Comparison of ENCODE assay signal across 11 cellular contexts in genomic region chr7:37943905-37944736, GRCh38. TPM values are rescaled to one million over a fixed set of nuclear protein-coding genes. Genes with fewer than 3 reads are reported as not detected.
DNase-seq lines count a peak whose midpoint lies in the region; ATAC-seq and TF ChIP-seq lines count a peak whose summit lies in the region.
"Had no signal": no experiment of that assay in that cellular context is flagged by ENCODE, and none has a peak within 500 bp of the region (broad histone marks: within the 10 kb centered on the region; RNA-seq: fewer than 3 reads in every experiment).

No MANE protein-coding gene starts in this region.

- no peak overlapping the region for H2AFZ ChIP-seq in PC-3 (ENCODE audit: low read length)

- H3F3A ChIP-seq in PC-3 (ENCODE audit: low read length, unreplicated experiment) = no peaks in the 10 kb centered on the region

- no peaks in the 10 kb centered on the region for H3K36me3 ChIP-seq in PC-3 (ENCODE audit: low read depth, low read length)
- no peaks in the 10 kb centered on the region for H3K36me3 ChIP-seq in upper lobe of right lung

- POLR2A ChIA-PET in PC-3 (lab: Charles Lee; ENCODE audit: unreplicated experiment) = no interaction called here
- POLR2A ChIA-PET in WTC11 (lab: Charles Lee) = interaction anchor here (0.6 kb wide), 1 partner anchor 16 kb away, joined by 3 read pairs; no protein-coding TSS in a partner anchor

- BruUV-seq in PC-3 (replicated peaks; lab: Mats Ljungman, UMichigan) = no TSS peak

- peaks cover 8% of the 10 kb centered on the region; the same call in 1 of the 2 replicates for H3K79me2 ChIP-seq in PC-3 (ENCODE audit: low read length)

- no peak overlapping the region for H3K9ac ChIP-seq in PC-3 (ENCODE audit: low read length)

- DNase-seq in NCI-H82 (lab: John Stamatoyannopoulos, UW) (peak; percentile 15), NCI-H82 treated with DMSO at 0.1 percent for 48 hours (lab: John Stamatoyannopoulos, UW; ENCODE audit: unreplicated experiment) (no peak), PC-3 (peak; percentile 38), kidney glomerular epithelial cell (lab: John Stamatoyannopoulos, UW) (peak; percentile 67), upper lobe of right lung (no peak), NCI-H446 (lab: John Stamatoyannopoulos, UW) (no peak), CD1c-positive myeloid dendritic cell (ENCODE audit: extremely low spot score) (no peak), WTC11 (ENCODE audit: low spot score) (no peak)
- DNase-seq: NCI-H2081; stimulated activated CD4-positive, alpha-beta T cell treated with anti-CD3 and anti-CD28 coated beads, Interleukin-4, amount 100 ng/mL, for 4 hours; T-helper 1 cell had no signal

- no peaks in the 10 kb centered on the region for H3K36me3 Mint-ChIP-seq in WTC11

- intact Hi-C loops in PC-3 (cut with micrococcal nuclease) (no loop called here), upper lobe of right lung (cut with DNase I) (no loop called here)

- no peaks in the 10 kb centered on the region for H3K9me3 ChIP-seq in PC-3 (ENCODE audit: low read length)
- no peaks in the 10 kb centered on the region for H3K9me3 ChIP-seq in upper lobe of right lung

- H3K27me3 ChIP-seq in PC-3 (ENCODE audit: low read length) (no peaks in the 10 kb centered on the region), upper lobe of right lung (no peaks in the 10 kb centered on the region)

- ATAC-seq in PC-3 (peak; percentile 50), upper lobe of right lung (peak; percentile 28), WTC11 (no peak)

- no peak for TF ChIP-seq CTCF in PC-3 (conservative IDR thresholded peaks at IDR 0.05; ENCODE audit: low read depth, low read length)
- TF ChIP-seq CTCF in upper lobe of right lung (IDR thresholded peaks at IDR 0.05) = no peak
- no peak for TF ChIP-seq CTCF in WTC11 (IDR thresholded peaks at IDR 0.05)

- H4K20me1 ChIP-seq in PC-3 (ENCODE audit: low read length) = no peaks in the 10 kb centered on the region

- peaks cover 4% of the 10 kb centered on the region for H3K9me3 Mint-ChIP-seq in WTC11

- no peak overlapping the region for H3K4me2 ChIP-seq in PC-3 (ENCODE audit: low read length)

- H3K9me2 ChIP-seq in PC-3 (replicated peaks; ENCODE audit: low read length) = no peaks in the 10 kb centered on the region

- no peak overlapping the region for H3K27ac ChIP-seq in PC-3 (ENCODE audit: low read length)
- no peak overlapping the region for H3K27ac ChIP-seq in upper lobe of right lung

- H3K4me3 ChIP-seq in PC-3 (ENCODE audit: low read length) (no peak overlapping the region), upper lobe of right lung (no peak overlapping the region)

- CTCF ChIA-PET in PC-3 (lab: Charles Lee) (no interaction called here), WTC11 (lab: Charles Lee) (interaction anchor here (1.5 kb wide), 1 partner anchor 28 kb away, joined by 4 read pairs; the partner anchor contains the start of gene SFRP4)

- peaks cover 12% of the 10 kb centered on the region for H3K4me1 Mint-ChIP-seq in WTC11

- H3K27ac Mint-ChIP-seq in WTC11 = no peak overlapping the region

- H3K27me3 Mint-ChIP-seq in WTC11 (ENCODE audit: low read depth) = no peaks in the 10 kb centered on the region

- H3K4me3 Mint-ChIP-seq in WTC11 = no peak overlapping the region

- H3K4me1 ChIP-seq in PC-3 (ENCODE audit: insufficient read depth, low read length) (0 out of 2 replicates have a peak, but pooled peaks cover 6% of the 10 kb centered on the region), upper lobe of right lung (peaks cover 6% of the 10 kb centered on the region)

TF ChIP-seq in WTC11, 78 proteins besides CTCF, POLR2A, EP300 and RAD21:
- no peak for TF ChIP-seq FOXP4 (CRISPR knock-in tag; IDR thresholded peaks at IDR 0.05)

RNA-seq across cellular contexts. Expression of gene EPDR1, which starts 23.7 kb away (rescaled TPM):
- 22.7 and 26.6 TPM in 2 replicates for total RNA-seq in PC-3 (2014; rRNA removed)
- 70.3 TPM for total RNA-seq in upper lobe of right lung
- 6.3 to 7.4 TPM (median 6.7 TPM) in 3 replicates for total RNA-seq in WTC11 (2021)

RNA-seq across cellular contexts. Expression of gene SFRP4, which starts 27.5 kb away (rescaled TPM):
- not detected in 2 replicates for total RNA-seq in PC-3 (2014; rRNA removed)
- total RNA-seq in upper lobe of right lung = 6.7 TPM
- total RNA-seq in WTC11 (2021) = 0.07 to 0.24 TPM (median 0.09 TPM) in 3 replicates

Comparison
In these comparisons a context has a peak if more than half of its experiments do, and no peak if none do; other contexts are left out.
1. DNase-seq: peak in NCI-H82 (single experiment), PC-3 (single experiment) and kidney glomerular epithelial cell (single experiment); none in NCI-H82 treated with DMSO at 0.1 percent for 48 hours (single experiment), upper lobe of right lung (single experiment), NCI-H446 (0 of 2), CD1c-positive myeloid dendritic cell (single experiment) and WTC11 (single experiment).